Comparison of ENCODE assay signal across 24 cellular contexts in genomic region chr18:45241982-45242565, GRCh38.
DNase-seq lines count a peak whose midpoint lies in the region; ATAC-seq, FAIRE-seq and TF ChIP-seq lines count a peak whose summit lies in the region.
"Had no signal": no experiment of that assay in that cellular context is flagged by ENCODE, and none has a peak within 500 bp of the region (broad histone marks: within the 10 kb centered on the region; RNA-seq: fewer than 3 reads in every experiment).

No MANE protein-coding gene starts in this region.

- no peaks in the 10 kb centered on the region for H3K79me2 ChIP-seq in HepG2 (ENCODE audit: insufficient read depth, low read length)

- H3K36me3 ChIP-seq in liver (ENCODE audit: control insufficient read depth in 4 of 4, insufficient read depth in 3 of 4, low read depth in 1 of 4, low read length in 3 of 4), result no peaks in the 10 kb centered on the region
- H3K36me3 ChIP-seq in HepG2 (replicated peaks in 1 of 2; ENCODE audit: control insufficient read depth in 1 of 2, insufficient read depth in 2 of 2, low read length in 2 of 2), result no peaks in the 10 kb centered on the region
- no peaks in the 10 kb centered on the region for H3K36me3 ChIP-seq in mucosa of descending colon (ENCODE audit: low read depth)
- H3K36me3 ChIP-seq in BE2C, result no peaks in the 10 kb centered on the region
- H3K36me3 ChIP-seq: HAP-1 had no signal

- BruUV-seq in HepG2 (replicated peaks; lab: Mats Ljungman, UMichigan), result no TSS peak

- TF ChIP-seq RAD21 in liver (IDR thresholded peaks at IDR 0.05), result no peak
- no peak for TF ChIP-seq RAD21 in HepG2 (CRISPR knock-in tag; IDR thresholded peaks at IDR 0.05)

- CTCF ChIA-PET in HepG2 (lab: Yijun Ruan, JAX; ENCODE audit: low intra/inter-chr PET ratio, low total read pairs), result no interaction called here

- no peak overlapping the region for H3K9ac ChIP-seq in liver (ENCODE audit: low read depth in 1 of 2, low read length in 2 of 2)
- no peak overlapping the region for H3K9ac ChIP-seq in HepG2 (ENCODE audit: insufficient read depth, low read depth, low read length)

- no peak for FAIRE-seq in HepG2 (lab: Jason Lieb, UNC)
- FAIRE-seq: A204.1, GM12891, GM18507, H54 had no signal

- ATAC-seq in HepG2, result no peak
- peak; percentile 21 for ATAC-seq in mucosa of descending colon
- ATAC-seq in GM18858 (IDR thresholded peaks at IDR 0.05; ENCODE audit: unreplicated experiment), result no peak

- no peaks in the 10 kb centered on the region for H3K27me3 ChIP-seq in liver (ENCODE audit: control insufficient read depth in 4 of 4, insufficient read depth in 4 of 4, low read length in 3 of 4)
- no peaks in the 10 kb centered on the region for H3K27me3 ChIP-seq in HepG2 (ENCODE audit: control insufficient read depth in 1 of 2, insufficient read depth in 2 of 2, low read length in 2 of 2)
- no peaks in the 10 kb centered on the region for H3K27me3 ChIP-seq in BE2C

- DNase-seq in HepG2 (ENCODE audit: low spot score) (no peak), left kidney (ENCODE audit: low read depth, low spot score) (peak; percentile 18), mucosa of descending colon (no peak), BE2C (no peak), NCI-H1092 (lab: John Stamatoyannopoulos, UW) (no peak), RKO (ENCODE audit: low spot score) (no peak)
- DNase-seq: AML-193; C1 segment of cervical spinal cord; Calu3; CD4-positive, alpha-beta memory T cell; COR-L47; DMS53; DMS79 treated with DMSO at 0.1 percent for 48 hours; GF-D8; GOT3; HFFc6 had no signal

- intact Hi-C loops in HepG2 (cut with micrococcal nuclease; ENCODE audit: unreplicated experiment), result no loop called here
- intact Hi-C loops in mucosa of descending colon (cut with DNase I, micrococcal nuclease), result no loop called here

- H4K20me1 ChIP-seq in HepG2 (ENCODE audit: insufficient read depth, low read length), result no peaks in the 10 kb centered on the region

- TF ChIP-seq EP300 in HepG2 (IDR thresholded peaks at IDR 0.05; ENCODE audit: low read depth in 2 of 2, low read length in 2 of 2), result no peak
- TF ChIP-seq EP300 in HepG2 (CRISPR knock-in tag; IDR thresholded peaks at IDR 0.05; ENCODE audit: borderline replicate concordance), result no peak

- H3K4me2 ChIP-seq in HepG2 (ENCODE audit: low read depth, low read length), result no peak overlapping the region

- peaks cover 2 to 6% (median 3%) of the 10 kb centered on the region in 4 donors for H3K4me1 ChIP-seq in liver (ENCODE audit: control insufficient read depth in 4 of 4, insufficient read depth in 4 of 4, low read length in 3 of 4)
- no peaks in the 10 kb centered on the region for H3K4me1 ChIP-seq in HepG2 (ENCODE audit: insufficient read depth, low read length)
- H3K4me1 ChIP-seq in mucosa of descending colon (ENCODE audit: low read depth), result no peaks in the 10 kb centered on the region
- H3K4me1 ChIP-seq in BE2C, result no peaks in the 10 kb centered on the region
- H3K4me1 ChIP-seq: HAP-1 had no signal

- no peak overlapping the region for H3K4me3 ChIP-seq in liver (ENCODE audit: low read depth in 1 of 3, low read length in 3 of 3)
- no peak overlapping the region for H3K4me3 ChIP-seq in HepG2 (replicated peaks in 1 of 3; ENCODE audit: insufficient read depth in 1 of 3, low read depth in 2 of 3, low read length in 3 of 3)
- no peak overlapping the region for H3K4me3 ChIP-seq in mucosa of descending colon
- H3K4me3 ChIP-seq in BE2C (ENCODE audit: low read depth, low read length), result no peak overlapping the region
- H3K4me3 ChIP-seq: HAP-1 had no signal

- in situ Hi-C loops in HepG2 (cut with HindIII; ENCODE audit: extremely low pct_ligation_motif_present, low pct_unique_long_range_greater_than_20kb), result no loop called here

- peak overlapping the region in 1 of 2 donors; percentile 43 for H3K27ac ChIP-seq in liver (ENCODE audit: low read depth in 1 of 2, low read length in 2 of 2)
- no peak overlapping the region for H3K27ac ChIP-seq in HepG2 (ENCODE audit: extremely low read length, insufficient read depth, low read length)
- H3K27ac ChIP-seq: 22Rv1 had no signal

- H2AFZ ChIP-seq in HepG2 (ENCODE audit: low read length), result no peak overlapping the region

- no peak for TF ChIP-seq POLR2A in HepG2 (IDR thresholded peaks at IDR 0.05; ENCODE audit: insufficient read depth in 1 of 2, low read depth in 2 of 2, low read length in 2 of 2)

- H3K9me3 ChIP-seq in liver (ENCODE audit: control insufficient read depth in 4 of 4, low read length in 3 of 4) (no peaks in the 10 kb centered on the region), HepG2 (ENCODE audit: low read length) (peaks cover under 1% of the 10 kb centered on the region; the same call in 1 of the 2 replicates), mucosa of descending colon (no peaks in the 10 kb centered on the region), BE2C (no peaks in the 10 kb centered on the region)
- H3K9me3 ChIP-seq: HAP-1 had no signal

- 46% methylated on average over 8 of the region's 8 CpGs for WGBS in liver
- 15% methylated on average over 8 of the region's 8 CpGs for WGBS in HepG2 (ENCODE audit: low lambda C conversion rate)

- no peak for TF ChIP-seq CTCF in liver (IDR thresholded peaks at IDR 0.05; ENCODE audit: low read depth, low read length, missing input control)
- no peak for TF ChIP-seq CTCF in HepG2 (CRISPR knock-in tag; IDR thresholded peaks at IDR 0.05)
- TF ChIP-seq CTCF in mucosa of descending colon (IDR thresholded peaks at IDR 0.05), result no peak
- no peak for TF ChIP-seq CTCF in BE2C (IDR thresholded peaks at IDR 0.05; ENCODE audit: low read depth, low read length)

- POLR2A ChIA-PET in HepG2 (lab: Yijun Ruan, JAX), result no interaction called here

TF ChIP-seq in liver, 16 proteins besides CTCF, POLR2A, EP300 and RAD21 (continues in another document):
- no peak for TF ChIP-seq ZBTB33 (IDR thresholded peaks at IDR 0.05)
- peak; percentile 14 for TF ChIP-seq FOXA1 (IDR thresholded peaks at IDR 0.05)
- no peak for TF ChIP-seq SP1 (IDR thresholded peaks at IDR 0.05)
- peak in 1 of 2 donors; percentile 60 for TF ChIP-seq RXRA (IDR thresholded peaks at IDR 0.05)
- TF ChIP-seq NR2F2 (IDR thresholded peaks at IDR 0.05), result no peak

TF ChIP-seq in HepG2, 621 proteins besides CTCF, POLR2A, EP300 and RAD21:
- no peak for TF ChIP-seq KLF12 (CRISPR knock-in tag; IDR thresholded peaks at IDR 0.05; ENCODE audit: borderline replicate concordance)
- TF ChIP-seq SNAPC2 (CRISPR knock-in tag; IDR thresholded peaks at IDR 0.05), result no peak
- no peak for TF ChIP-seq FOXK1 (CRISPR knock-in tag; IDR thresholded peaks at IDR 0.05; ENCODE audit: borderline replicate concordance, low read depth)
- TF ChIP-seq NPAS2 (CRISPR knock-in tag; IDR thresholded peaks at IDR 0.05; ENCODE audit: borderline replicate concordance), result no peak
- no peak for TF ChIP-seq ZSCAN30 (CRISPR knock-in tag; IDR thresholded peaks at IDR 0.05)
- TF ChIP-seq, protein P1, sequence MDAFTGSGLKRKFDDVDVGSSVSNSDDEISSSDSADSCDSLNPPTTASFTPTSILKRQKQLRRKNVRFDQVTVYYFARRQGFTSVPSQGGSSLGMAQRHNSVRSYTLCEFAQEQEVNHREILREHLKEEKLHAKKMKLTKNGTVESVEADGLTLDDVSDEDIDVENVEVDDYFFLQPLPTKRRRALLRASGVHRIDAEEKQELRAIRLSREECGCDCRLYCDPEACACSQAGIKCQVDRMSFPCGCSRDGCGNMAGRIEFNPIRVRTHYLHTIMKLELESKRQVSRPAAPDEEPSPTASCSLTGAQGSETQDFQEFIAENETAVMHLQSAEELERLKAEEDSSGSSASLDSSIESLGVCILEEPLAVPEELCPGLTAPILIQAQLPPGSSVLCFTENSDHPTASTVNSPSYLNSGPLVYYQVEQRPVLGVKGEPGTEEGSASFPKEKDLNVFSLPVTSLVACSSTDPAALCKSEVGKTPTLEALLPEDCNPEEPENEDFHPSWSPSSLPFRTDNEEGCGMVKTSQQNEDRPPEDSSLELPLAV (CRISPR knock-in tag; conservative IDR thresholded peaks at IDR 0.05; ENCODE audit: low read depth), result no peak
- TF ChIP-seq, protein P2, sequence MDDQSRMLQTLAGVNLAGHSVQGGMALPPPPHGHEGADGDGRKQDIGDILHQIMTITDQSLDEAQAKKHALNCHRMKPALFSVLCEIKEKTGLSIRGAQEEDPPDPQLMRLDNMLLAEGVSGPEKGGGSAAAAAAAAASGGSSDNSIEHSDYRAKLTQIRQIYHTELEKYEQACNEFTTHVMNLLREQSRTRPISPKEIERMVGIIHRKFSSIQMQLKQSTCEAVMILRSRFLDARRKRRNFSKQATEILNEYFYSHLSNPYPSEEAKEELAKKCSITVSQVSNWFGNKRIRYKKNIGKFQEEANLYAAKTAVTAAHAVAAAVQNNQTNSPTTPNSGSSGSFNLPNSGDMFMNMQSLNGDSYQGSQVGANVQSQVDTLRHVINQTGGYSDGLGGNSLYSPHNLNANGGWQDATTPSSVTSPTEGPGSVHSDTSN (CRISPR knock-in tag; IDR thresholded peaks at IDR 0.05; ENCODE audit: borderline replicate concordance), result no peak
- TF ChIP-seq ZNF34 (CRISPR knock-in tag; IDR thresholded peaks at IDR 0.05; ENCODE audit: borderline replicate concordance), result no peak
- TF ChIP-seq TEAD3 (CRISPR knock-in tag; optimal IDR thresholded peaks at IDR 0.05; ENCODE audit: borderline replicate concordance), result no peak
- TF ChIP-seq MXI1 (IDR thresholded peaks at IDR 0.05; ENCODE audit: borderline replicate concordance, low read depth, low read length), result no peak
